In genomic region chr6:125099211-125100017, GRCh38 we compare ENCODE assay signal across 8 cellular contexts. TPM values are rescaled to one million over a fixed set of nuclear protein-coding genes. Genes with fewer than 3 reads are reported as not detected.
A peak's percentile ranks its signal among the peaks of the same experiment; 100 is the strongest.
DNase-seq lines count a peak whose midpoint lies in the region; ATAC-seq and TF ChIP-seq lines count a peak whose summit lies in the region.

No MANE protein-coding gene starts in this region.

- H3K9me3 ChIP-seq in duodenal mucosa (ENCODE audit: control insufficient read depth in 1 of 2, low read length in 2 of 2) (no peaks in the 10 kb centered on the region), right lobe of liver (no peaks in the 10 kb centered on the region)

- H3K27ac ChIP-seq in KMS-11: no peak overlapping the region
- no peak overlapping the region for H3K27ac ChIP-seq in duodenal mucosa (ENCODE audit: low read depth, low read length)
- H3K27ac ChIP-seq in right lobe of liver: no peak overlapping the region

- TF ChIP-seq POLR2A in right lobe of liver (IDR thresholded peaks at IDR 0.05): no peak

- TF ChIP-seq CTCF in CD14-positive monocyte (IDR thresholded peaks at IDR 0.05) (no peak), KMS-11 (conservative IDR thresholded peaks at IDR 0.05; ENCODE audit: low read depth, low read length) (no peak), right lobe of liver (IDR thresholded peaks at IDR 0.05) (peak in 2 of 4 donors; percentile 6 to 16)

- H3K9ac ChIP-seq in KMS-11 (no peak overlapping the region), duodenal mucosa (ENCODE audit: low read depth in 1 of 2, low read length in 2 of 2) (peak overlapping the region in 1 of 2 donors; percentile 1)

- POLR2A ChIA-PET in T-cell (lab: Charles Lee): interaction anchor here in 1 of 2 donors (0.8 kb wide), 1 partner anchor 11 kb away, joined by 6 read pairs; no protein-coding TSS in a partner anchor

- 1% methylated on average over 28 of the region's 48 CpGs for WGBS in right lobe of liver (ENCODE audit: insufficient coverage, low coverage, low lambda C conversion rate, missing lambda C conversion rate)

- peak; percentile 51 for DNase-seq in CD14-positive monocyte (ENCODE audit: low spot score)
- DNase-seq in T-cell: peak in 21 of 34 experiments; percentile 1 to 30 (median 6)
- peak; percentile 80 to 86 (median 81) for DNase-seq in right lobe of liver
- DNase-seq in stimulated activated CD4-positive, alpha-beta T cell treated with anti-CD3 and anti-CD28 coated beads, Interleukin-4, amount 100 ng/mL, for 24 hours: peak; percentile 5

- H2AFZ ChIP-seq in KMS-11 (ENCODE audit: low read depth): peak overlapping the region; percentile 64; the same call in 1 of the 2 replicates

- H3K4me1 Mint-ChIP-seq in CD14-positive monocyte (peaks cover 30% of the 10 kb centered on the region), T-cell (peaks cover 12 to 24% (median 13%) of the 10 kb centered on the region in 3 donors)

- H3K4me2 ChIP-seq in KMS-11: peak overlapping the region; percentile 45

- H3K36me3 ChIP-seq in KMS-11 (ENCODE audit: insufficient read depth): no peaks in the 10 kb centered on the region
- no peaks in the 10 kb centered on the region for H3K36me3 ChIP-seq in duodenal mucosa (ENCODE audit: control insufficient read depth in 1 of 2, insufficient read depth in 2 of 2, low read length in 2 of 2)
- no peaks in the 10 kb centered on the region for H3K36me3 ChIP-seq in right lobe of liver

- ATAC-seq in GM21423 (IDR thresholded peaks at IDR 0.05; ENCODE audit: unreplicated experiment) (peak; percentile 79), T-cell (replicated peaks in 1 of 4) (peak; percentile 58 to 80 (median 72)), right lobe of liver (peak; percentile 98 to 100 (median 99)), HG02938 (IDR thresholded peaks at IDR 0.05; ENCODE audit: unreplicated experiment) (no peak)

- H3K4me3 ChIP-seq in KMS-11 (IDR thresholded peaks at IDR 0.05; ENCODE audit: insufficient read depth, low read depth, low read length) (no peak overlapping the region), duodenal mucosa (ENCODE audit: low read depth in 1 of 2, low read length in 2 of 2) (peak overlapping the region; percentile 65 to 67), right lobe of liver (peak overlapping the region; percentile 49 to 57 (median 53))

- no peaks in the 10 kb centered on the region for H3K27me3 ChIP-seq in KMS-11 (ENCODE audit: insufficient read depth, low read depth)
- peaks cover 0 to 5% of the 10 kb centered on the region in 2 donors for H3K27me3 ChIP-seq in duodenal mucosa (ENCODE audit: control insufficient read depth in 1 of 2, insufficient read depth in 2 of 2, low read length in 2 of 2)
- no peaks in the 10 kb centered on the region for H3K27me3 ChIP-seq in right lobe of liver

- no peak overlapping the region for H3K27ac Mint-ChIP-seq in CD14-positive monocyte
- H3K27ac Mint-ChIP-seq in T-cell: no peak overlapping the region

- no peaks in the 10 kb centered on the region for H4K20me1 ChIP-seq in KMS-11 (ENCODE audit: insufficient read depth)

- H3K79me2 ChIP-seq in KMS-11 (ENCODE audit: insufficient read depth, low read depth): no peaks in the 10 kb centered on the region

- H3K4me1 ChIP-seq in KMS-11 (ENCODE audit: low read depth, poor library complexity, severe bottlenecking) (peaks cover 4% of the 10 kb centered on the region), duodenal mucosa (ENCODE audit: control insufficient read depth in 1 of 2, insufficient read depth in 2 of 2, low read length in 2 of 2) (peaks cover 0 to 6% of the 10 kb centered on the region in 2 donors), right lobe of liver (no peaks in the 10 kb centered on the region)

- intact Hi-C loops in CD14-positive monocyte (cut with micrococcal nuclease) (no loop called here), right lobe of liver (cut with DNase I) (no loop called here)

- H3K27me3 Mint-ChIP-seq in CD14-positive monocyte (ENCODE audit: low read depth in 3 of 3): peaks cover 0 to 10% (median 3%) of the 10 kb centered on the region in 3 donors
- peaks cover 10 to 11% of the 10 kb centered on the region in 2 donors for H3K27me3 Mint-ChIP-seq in T-cell

- no peaks in the 10 kb centered on the region for H3K36me3 Mint-ChIP-seq in CD14-positive monocyte
- no peaks in the 10 kb centered on the region for H3K36me3 Mint-ChIP-seq in T-cell

- peaks cover 0 to 3% (median 0%) of the 10 kb centered on the region in 7 donors for H3K9me3 Mint-ChIP-seq in CD14-positive monocyte
- no peaks in the 10 kb centered on the region for H3K9me3 Mint-ChIP-seq in T-cell

- CTCF ChIA-PET in T-cell (lab: Charles Lee): interaction anchor here in 1 of 2 donors (1.3 kb wide), 1 partner anchor 14 kb away, joined by 4 read pairs; no protein-coding TSS in a partner anchor

- peak overlapping the region; percentile 79 to 92 for H3K4me3 Mint-ChIP-seq in CD14-positive monocyte
- peak overlapping the region; percentile 62 to 79 (median 70) for H3K4me3 Mint-ChIP-seq in T-cell

RNA-seq across cellular contexts. Expression of gene TPD52L1, which starts 54.2 kb away (rescaled TPM):
- polyA plus RNA-seq in CD14-positive monocyte: not detected
- total RNA-seq in T-cell (under 1 TPM in 4 of 5 donors, not detected in 1; 0.20 to 0.89 (median 0.47) TPM), right lobe of liver (100 to 1,000 TPM in 2 of 6 experiments, 10 to 100 TPM in 4; 36.8 to 119 (median 47.7) TPM)

Comparison
In these comparisons a context has a peak if more than half of its experiments do, and no peak if none do; other contexts are left out.
1. DNase-seq: peak in every context shown above with its lines; median percentile 81 in right lobe of liver; 51 in CD14-positive monocyte; 6 in T-cell; 5 in stimulated activated CD4-positive, alpha-beta T cell treated with anti-CD3 and anti-CD28 coated beads, Interleukin-4, amount 100 ng/mL, for 24 hours.
2. RNA of gene TPD52L1, which starts 54.2 kb away (total RNA-seq): 36.8 to 119 TPM in right lobe of liver; 0.20 to 0.89 TPM in T-cell; every median in the first group is over 10 times any median in the second.